Comparison of ENCODE assay signal across 1 cellular context in the genomic region with DNA sequence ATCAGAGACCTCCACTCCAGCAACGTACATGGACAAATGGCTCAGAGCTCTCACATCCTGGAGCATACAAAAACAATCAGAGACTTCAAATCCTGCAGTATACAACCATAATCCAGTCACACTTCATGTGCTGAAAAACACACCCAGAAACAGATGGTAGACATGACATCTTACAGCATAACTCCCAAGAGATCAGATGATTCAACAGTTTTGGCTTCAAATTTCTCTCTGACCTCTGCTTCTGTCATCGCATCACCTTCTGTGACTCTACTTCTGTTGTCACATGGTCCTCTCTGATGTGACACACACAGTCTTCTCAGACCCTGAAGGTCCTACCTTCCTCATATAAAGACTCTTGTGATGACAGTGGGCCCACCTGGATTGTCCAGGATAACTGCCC.
TF ChIP-seq lines count a peak whose summit lies in the region.

No MANE protein-coding gene starts in this region.

TF ChIP-seq in SK-N-SH treated with all-trans-retinoic acid at 6 μM for 48 hours, 23 proteins besides CTCF, POLR2A, EP300 and RAD21 (continued from another document):
- TF ChIP-seq, protein P1, sequence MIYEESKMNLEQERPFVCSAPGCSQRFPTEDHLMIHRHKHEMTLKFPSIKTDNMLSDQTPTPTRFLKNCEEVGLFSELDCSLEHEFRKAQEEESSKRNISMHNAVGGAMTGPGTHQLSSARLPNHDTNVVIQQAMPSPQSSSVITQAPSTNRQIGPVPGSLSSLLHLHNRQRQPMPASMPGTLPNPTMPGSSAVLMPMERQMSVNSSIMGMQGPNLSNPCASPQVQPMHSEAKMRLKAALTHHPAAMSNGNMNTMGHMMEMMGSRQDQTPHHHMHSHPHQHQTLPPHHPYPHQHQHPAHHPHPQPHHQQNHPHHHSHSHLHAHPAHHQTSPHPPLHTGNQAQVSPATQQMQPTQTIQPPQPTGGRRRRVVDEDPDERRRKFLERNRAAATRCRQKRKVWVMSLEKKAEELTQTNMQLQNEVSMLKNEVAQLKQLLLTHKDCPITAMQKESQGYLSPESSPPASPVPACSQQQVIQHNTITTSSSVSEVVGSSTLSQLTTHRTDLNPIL (CRISPR knock-in tag; IDR thresholded peaks at IDR 0.05; ENCODE audit: low read depth) = no peak
- no peak for TF ChIP-seq ZNF565 (CRISPR knock-in tag; conservative IDR thresholded peaks at IDR 0.05; ENCODE audit: low read depth)
